Comparison of ENCODE assay signal across 1 cellular context in genomic region chr15:31870336-31871158, GRCh38.
A peak's percentile ranks its signal among the peaks of the same experiment; 100 is the strongest.
TF ChIP-seq lines count a peak whose summit lies in the region.

OTUD7A (minus strand) TSS chr15:31870673.

TF ChIP-seq in K562, 482 proteins besides CTCF, POLR2A, EP300 and RAD21 (continued from another document and continues in another):
- TF ChIP-seq STAT6 (CRISPR knock-in tag; IDR thresholded peaks at IDR 0.05): no peak
- TF ChIP-seq PHF20 (IDR thresholded peaks at IDR 0.05; ENCODE audit: partially characterized antibody): peak; percentile 60
- TF ChIP-seq, protein P1, sequence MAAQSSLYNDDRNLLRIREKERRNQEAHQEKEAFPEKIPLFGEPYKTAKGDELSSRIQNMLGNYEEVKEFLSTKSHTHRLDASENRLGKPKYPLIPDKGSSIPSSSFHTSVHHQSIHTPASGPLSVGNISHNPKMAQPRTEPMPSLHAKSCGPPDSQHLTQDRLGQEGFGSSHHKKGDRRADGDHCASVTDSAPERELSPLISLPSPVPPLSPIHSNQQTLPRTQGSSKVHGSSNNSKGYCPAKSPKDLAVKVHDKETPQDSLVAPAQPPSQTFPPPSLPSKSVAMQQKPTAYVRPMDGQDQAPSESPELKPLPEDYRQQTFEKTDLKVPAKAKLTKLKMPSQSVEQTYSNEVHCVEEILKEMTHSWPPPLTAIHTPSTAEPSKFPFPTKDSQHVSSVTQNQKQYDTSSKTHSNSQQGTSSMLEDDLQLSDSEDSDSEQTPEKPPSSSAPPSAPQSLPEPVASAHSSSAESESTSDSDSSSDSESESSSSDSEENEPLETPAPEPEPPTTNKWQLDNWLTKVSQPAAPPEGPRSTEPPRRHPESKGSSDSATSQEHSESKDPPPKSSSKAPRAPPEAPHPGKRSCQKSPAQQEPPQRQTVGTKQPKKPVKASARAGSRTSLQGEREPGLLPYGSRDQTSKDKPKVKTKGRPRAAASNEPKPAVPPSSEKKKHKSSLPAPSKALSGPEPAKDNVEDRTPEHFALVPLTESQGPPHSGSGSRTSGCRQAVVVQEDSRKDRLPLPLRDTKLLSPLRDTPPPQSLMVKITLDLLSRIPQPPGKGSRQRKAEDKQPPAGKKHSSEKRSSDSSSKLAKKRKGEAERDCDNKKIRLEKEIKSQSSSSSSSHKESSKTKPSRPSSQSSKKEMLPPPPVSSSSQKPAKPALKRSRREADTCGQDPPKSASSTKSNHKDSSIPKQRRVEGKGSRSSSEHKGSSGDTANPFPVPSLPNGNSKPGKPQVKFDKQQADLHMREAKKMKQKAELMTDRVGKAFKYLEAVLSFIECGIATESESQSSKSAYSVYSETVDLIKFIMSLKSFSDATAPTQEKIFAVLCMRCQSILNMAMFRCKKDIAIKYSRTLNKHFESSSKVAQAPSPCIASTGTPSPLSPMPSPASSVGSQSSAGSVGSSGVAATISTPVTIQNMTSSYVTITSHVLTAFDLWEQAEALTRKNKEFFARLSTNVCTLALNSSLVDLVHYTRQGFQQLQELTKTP (IDR thresholded peaks at IDR 0.05; ENCODE audit: low read depth in 1 of 2, partially characterized antibody in 2 of 2): no peak
- TF ChIP-seq PHF8 (IDR thresholded peaks at IDR 0.05; ENCODE audit: borderline replicate concordance, low read length): peak; percentile 46; the same call in 1 of the 2 replicates
- TF ChIP-seq REST (CRISPR knock-in tag; IDR thresholded peaks at IDR 0.05; ENCODE audit: low read depth): peak; percentile 88
- TF ChIP-seq ZNF217 (CRISPR knock-in tag; IDR thresholded peaks at IDR 0.05): no peak
- no peak for TF ChIP-seq TSC22D4 (tag; IDR thresholded peaks at IDR 0.05)
- TF ChIP-seq GABPA (tag; conservative IDR thresholded peaks at IDR 0.05; ENCODE audit: low read depth): 0 out of 2 replicates have a peak, but pooled peaks have one; percentile 11
- TF ChIP-seq GTF2B (IDR thresholded peaks at IDR 0.05; ENCODE audit: extremely low read depth, insufficient read length): no peak
- no peak for TF ChIP-seq NCOA4 (IDR thresholded peaks at IDR 0.05; ENCODE audit: partially characterized antibody)
- no peak for TF ChIP-seq JUND (IDR thresholded peaks at IDR 0.05; ENCODE audit: borderline replicate concordance, low read depth, low read length)
- no peak for TF ChIP-seq JUND (tag; IDR thresholded peaks at IDR 0.05; ENCODE audit: borderline replicate concordance, low read depth, low read length)
- TF ChIP-seq SAP30 (IDR thresholded peaks at IDR 0.05; ENCODE audit: borderline replicate concordance, insufficient read depth, low read depth, low read length, poor library complexity, severe bottlenecking): no peak
- no peak for TF ChIP-seq ZNF76 (CRISPR knock-in tag; IDR thresholded peaks at IDR 0.05; ENCODE audit: borderline replicate concordance)
- no peak for TF ChIP-seq ZNF146 (CRISPR knock-in tag; IDR thresholded peaks at IDR 0.05; ENCODE audit: unreplicated experiment)
- TF ChIP-seq, protein P2, sequence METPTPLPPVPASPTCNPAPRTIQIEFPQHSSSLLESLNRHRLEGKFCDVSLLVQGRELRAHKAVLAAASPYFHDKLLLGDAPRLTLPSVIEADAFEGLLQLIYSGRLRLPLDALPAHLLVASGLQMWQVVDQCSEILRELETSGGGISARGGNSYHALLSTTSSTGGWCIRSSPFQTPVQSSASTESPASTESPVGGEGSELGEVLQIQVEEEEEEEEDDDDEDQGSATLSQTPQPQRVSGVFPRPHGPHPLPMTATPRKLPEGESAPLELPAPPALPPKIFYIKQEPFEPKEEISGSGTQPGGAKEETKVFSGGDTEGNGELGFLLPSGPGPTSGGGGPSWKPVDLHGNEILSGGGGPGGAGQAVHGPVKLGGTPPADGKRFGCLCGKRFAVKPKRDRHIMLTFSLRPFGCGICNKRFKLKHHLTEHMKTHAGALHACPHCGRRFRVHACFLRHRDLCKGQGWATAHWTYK (CRISPR knock-in tag; IDR thresholded peaks at IDR 0.05): no peak
- TF ChIP-seq SMC3 (conservative IDR thresholded peaks at IDR 0.05; ENCODE audit: insufficient read depth, low read depth, low read length): no peak
- TF ChIP-seq ZNF224 (CRISPR knock-in tag; IDR thresholded peaks at IDR 0.05): no peak
- no peak for TF ChIP-seq BRD9 (IDR thresholded peaks at IDR 0.05; ENCODE audit: low read depth, partially characterized antibody)
- peak; percentile 76; the same call in 1 of the 2 replicates for TF ChIP-seq ZNF584 (CRISPR knock-in tag; IDR thresholded peaks at IDR 0.05; ENCODE audit: low read depth)
- TF ChIP-seq TCF3 (CRISPR knock-in tag; IDR thresholded peaks at IDR 0.05): no peak
- TF ChIP-seq SMARCB1 (IDR thresholded peaks at IDR 0.05; ENCODE audit: insufficient read length, low read depth): no peak
- TF ChIP-seq, protein P3, sequence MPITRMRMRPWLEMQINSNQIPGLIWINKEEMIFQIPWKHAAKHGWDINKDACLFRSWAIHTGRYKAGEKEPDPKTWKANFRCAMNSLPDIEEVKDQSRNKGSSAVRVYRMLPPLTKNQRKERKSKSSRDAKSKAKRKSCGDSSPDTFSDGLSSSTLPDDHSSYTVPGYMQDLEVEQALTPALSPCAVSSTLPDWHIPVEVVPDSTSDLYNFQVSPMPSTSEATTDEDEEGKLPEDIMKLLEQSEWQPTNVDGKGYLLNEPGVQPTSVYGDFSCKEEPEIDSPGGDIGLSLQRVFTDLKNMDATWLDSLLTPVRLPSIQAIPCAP (CRISPR knock-in tag; IDR thresholded peaks at IDR 0.05; ENCODE audit: borderline replicate concordance): no peak
- TF ChIP-seq ZNF280A (IDR thresholded peaks at IDR 0.05; ENCODE audit: low read depth, partially characterized antibody): no peak
- TF ChIP-seq EP400 (IDR thresholded peaks at IDR 0.05): no peak
- peak; percentile 93 for TF ChIP-seq ZNF395 (CRISPR knock-in tag; IDR thresholded peaks at IDR 0.05)
- TF ChIP-seq, protein P4, sequence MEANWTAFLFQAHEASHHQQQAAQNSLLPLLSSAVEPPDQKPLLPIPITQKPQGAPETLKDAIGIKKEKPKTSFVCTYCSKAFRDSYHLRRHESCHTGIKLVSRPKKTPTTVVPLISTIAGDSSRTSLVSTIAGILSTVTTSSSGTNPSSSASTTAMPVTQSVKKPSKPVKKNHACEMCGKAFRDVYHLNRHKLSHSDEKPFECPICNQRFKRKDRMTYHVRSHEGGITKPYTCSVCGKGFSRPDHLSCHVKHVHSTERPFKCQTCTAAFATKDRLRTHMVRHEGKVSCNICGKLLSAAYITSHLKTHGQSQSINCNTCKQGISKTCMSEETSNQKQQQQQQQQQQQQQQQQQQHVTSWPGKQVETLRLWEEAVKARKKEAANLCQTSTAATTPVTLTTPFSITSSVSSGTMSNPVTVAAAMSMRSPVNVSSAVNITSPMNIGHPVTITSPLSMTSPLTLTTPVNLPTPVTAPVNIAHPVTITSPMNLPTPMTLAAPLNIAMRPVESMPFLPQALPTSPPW (CRISPR knock-in tag; IDR thresholded peaks at IDR 0.05): peak; percentile 91
- no peak for TF ChIP-seq MYC (IDR thresholded peaks at IDR 0.05; ENCODE audit: low read depth, low read length)
- TF ChIP-seq MYC (CRISPR knock-in tag; IDR thresholded peaks at IDR 0.05; ENCODE audit: borderline replicate concordance, low read depth): no peak
- TF ChIP-seq PHB (CRISPR knock-in tag; IDR thresholded peaks at IDR 0.05): 0 out of 2 replicates have a peak, but pooled peaks have one; percentile 63
- TF ChIP-seq MTF1 (CRISPR knock-in tag; IDR thresholded peaks at IDR 0.05; ENCODE audit: borderline replicate concordance): no peak
- peak; percentile 64; the same call in 1 of the 2 replicates for TF ChIP-seq ATF7 (IDR thresholded peaks at IDR 0.05)
- TF ChIP-seq, protein P5, sequence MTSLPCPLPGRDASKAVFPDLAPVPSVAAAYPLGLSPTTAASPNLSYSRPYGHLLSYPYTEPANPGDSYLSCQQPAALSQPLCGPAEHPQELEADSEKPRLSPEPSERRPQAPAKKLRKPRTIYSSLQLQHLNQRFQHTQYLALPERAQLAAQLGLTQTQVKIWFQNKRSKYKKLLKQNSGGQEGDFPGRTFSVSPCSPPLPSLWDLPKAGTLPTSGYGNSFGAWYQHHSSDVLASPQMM (CRISPR knock-in tag; IDR thresholded peaks at IDR 0.05): no peak
- no peak for TF ChIP-seq ILK (tag; IDR thresholded peaks at IDR 0.05; ENCODE audit: borderline replicate concordance, low read depth)
- peak; percentile 84 for TF ChIP-seq CREM (IDR thresholded peaks at IDR 0.05; ENCODE audit: low read depth)
- TF ChIP-seq, protein P6, sequence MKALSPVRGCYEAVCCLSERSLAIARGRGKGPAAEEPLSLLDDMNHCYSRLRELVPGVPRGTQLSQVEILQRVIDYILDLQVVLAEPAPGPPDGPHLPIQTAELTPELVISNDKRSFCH (CRISPR knock-in tag; IDR thresholded peaks at IDR 0.05): no peak
- TF ChIP-seq, protein P6 (tag; IDR thresholded peaks at IDR 0.05): no peak
- TF ChIP-seq THAP7 (CRISPR knock-in tag; IDR thresholded peaks at IDR 0.05): no peak
- TF ChIP-seq ZFX (CRISPR knock-in tag; IDR thresholded peaks at IDR 0.05): no peak
- peak; percentile 81; the same call in 1 of the 2 replicates for TF ChIP-seq ZNF175 (CRISPR knock-in tag; IDR thresholded peaks at IDR 0.05; ENCODE audit: low read depth)
